8 cellular contexts compared by ENCODE assay signal in genomic region chr19:18920400-18920799, GRCh38. TPM values are rescaled to one million over a fixed set of nuclear protein-coding genes. Genes with fewer than 3 reads are reported as not detected.
DNase-seq lines count a peak whose midpoint lies in the region; ATAC-seq, FAIRE-seq and TF ChIP-seq lines count a peak whose summit lies in the region.

No MANE protein-coding gene starts in this region.

- intact Hi-C loops in activated CD4-positive, alpha-beta T cell treated with anti-CD3 and anti-CD28 coated beads, Interleukin-2, amount 10 ng/mL, durations not matched to agents 24 days and 14 days (cut with micrococcal nuclease): no loop called here

- no peak for DNase-seq in activated CD4-positive, alpha-beta T cell treated with anti-CD3 and anti-CD28 coated beads, Interleukin-2, amount 10 ng/mL, durations not matched to agents 24 days and 14 days
- DNase-seq in activated CD4-positive, alpha-beta T cell treated with anti-CD3 and anti-CD28 coated beads, Interleukin-2, amount 50 U/mL, for 4 hours: no peak
- DNase-seq in keratinocyte (ENCODE audit: low read depth, low spot score) (no peak), urothelium cell line (ENCODE audit: low spot score) (no peak)

- H3K4me1 ChIP-seq in keratinocyte (ENCODE audit: control insufficient read depth, extremely low read depth, insufficient read depth, low read length) (peaks cover 11% of the 10 kb centered on the region), stomach smooth muscle (ENCODE audit: control insufficient read depth, insufficient read depth, low read length) (peaks cover 33% of the 10 kb centered on the region)

- peak overlapping the region; percentile 96 for H3K4me3 Mint-ChIP-seq in activated CD4-positive, alpha-beta T cell treated with anti-CD3 and anti-CD28 coated beads, Interleukin-2, amount 10 ng/mL, durations not matched to agents 24 days and 14 days
- peak overlapping the region; percentile 99 for H3K4me3 Mint-ChIP-seq in activated naive CD8-positive, alpha-beta T cell

- TF ChIP-seq CTCF in keratinocyte (optimal IDR thresholded peaks at IDR 0.05 in 1 of 3, IDR thresholded peaks at IDR 0.05 in 1 of 3, conservative IDR thresholded peaks at IDR 0.05 in 1 of 3; ENCODE audit: extremely low read depth in 1 of 3, insufficient read depth in 2 of 3, low read length in 3 of 3): no peak

- H3K27me3 Mint-ChIP-seq in activated CD4-positive, alpha-beta T cell treated with anti-CD3 and anti-CD28 coated beads, Interleukin-2, amount 10 ng/mL, durations not matched to agents 24 days and 14 days: no peaks in the 10 kb centered on the region
- H3K27me3 Mint-ChIP-seq in activated naive CD8-positive, alpha-beta T cell: no peaks in the 10 kb centered on the region

- H4K20me1 ChIP-seq in keratinocyte (ENCODE audit: control insufficient read depth, extremely low read depth, insufficient read depth, low read length): peaks cover 4% of the 10 kb centered on the region

- H3K27me3 ChIP-seq in keratinocyte (ENCODE audit: control insufficient read depth, extremely low read depth, insufficient read depth, low read length) (no peaks in the 10 kb centered on the region), stomach smooth muscle (ENCODE audit: control insufficient read depth in 1 of 2, insufficient read depth in 2 of 2, low read length in 2 of 2) (no peaks in the 10 kb centered on the region)

- H3K27ac ChIP-seq in keratinocyte (ENCODE audit: control insufficient read depth, insufficient read depth, low read length): peak overlapping the region; percentile 84
- no peak overlapping the region for H3K27ac ChIP-seq in stomach smooth muscle (ENCODE audit: low read length)

- no peaks in the 10 kb centered on the region for H3K9me1 ChIP-seq in keratinocyte (ENCODE audit: control insufficient read depth, extremely low read depth, insufficient read depth, low read length)

- FAIRE-seq in keratinocyte (lab: Jason Lieb, UNC) (no peak), urothelium cell line (lab: Jason Lieb, UNC) (no peak)

- H3K4me3 ChIP-seq in keratinocyte (ENCODE audit: control insufficient read depth in 2 of 3, extremely low read depth in 1 of 3, insufficient read depth in 2 of 3, low read depth in 1 of 3, low read length in 3 of 3): peak overlapping the region; percentile 93 to 97 (median 93)
- H3K4me3 ChIP-seq in stomach smooth muscle (ENCODE audit: low read length in 2 of 2): peak overlapping the region; percentile 93 to 100

- H3K9me3 Mint-ChIP-seq in activated CD4-positive, alpha-beta T cell treated with anti-CD3 and anti-CD28 coated beads, Interleukin-2, amount 10 ng/mL, durations not matched to agents 24 days and 14 days: no peaks in the 10 kb centered on the region
- H3K9me3 Mint-ChIP-seq in activated naive CD8-positive, alpha-beta T cell (ENCODE audit: low read depth): no peaks in the 10 kb centered on the region

- no peaks in the 10 kb centered on the region for H3K9me3 ChIP-seq in keratinocyte (ENCODE audit: control insufficient read depth, low read depth, low read length)
- H3K9me3 ChIP-seq in stomach smooth muscle (ENCODE audit: control insufficient read depth in 2 of 2, low read length in 2 of 2): no peaks in the 10 kb centered on the region

- H2AFZ ChIP-seq in keratinocyte (ENCODE audit: control insufficient read depth, low read length): no peak overlapping the region

- H3K9ac ChIP-seq in keratinocyte (ENCODE audit: control insufficient read depth, extremely low read depth, insufficient read depth, low read length) (peak overlapping the region; percentile 99), stomach smooth muscle (ENCODE audit: low read length in 2 of 2) (peak overlapping the region; percentile 90 to 95)

- dilution Hi-C loops in keratinocyte (cut with MboI; ENCODE audit: extremely low pct_ligation_motif_present, low sequenced_read_pairs): no loop called here

- H3K4me2 ChIP-seq in keratinocyte (ENCODE audit: control insufficient read depth, extremely low read depth, insufficient read depth, low read depth, low read length): peak overlapping the region; percentile 98

- H3K79me2 ChIP-seq in keratinocyte (ENCODE audit: control insufficient read depth, insufficient read depth, low read length): peaks cover 46% of the 10 kb centered on the region

- ATAC-seq in HG02763 (IDR thresholded peaks at IDR 0.05; ENCODE audit: unreplicated experiment) (no peak), HG02623 (IDR thresholded peaks at IDR 0.05; ENCODE audit: unreplicated experiment) (no peak)

- peak overlapping the region; percentile 92 for H3K27ac Mint-ChIP-seq in activated CD4-positive, alpha-beta T cell treated with anti-CD3 and anti-CD28 coated beads, Interleukin-2, amount 10 ng/mL, durations not matched to agents 24 days and 14 days
- peak overlapping the region; percentile 97 for H3K27ac Mint-ChIP-seq in activated naive CD8-positive, alpha-beta T cell

- peaks cover 16 to 26% of the 10 kb centered on the region in 2 experiments for H3K36me3 ChIP-seq in keratinocyte (ENCODE audit: control insufficient read depth in 2 of 2, extremely low read depth in 1 of 2, insufficient read depth in 2 of 2, low read length in 2 of 2)
- H3K36me3 ChIP-seq in stomach smooth muscle (ENCODE audit: control insufficient read depth in 2 of 2, insufficient read depth in 2 of 2, low read length in 2 of 2): peaks cover 23 to 30% of the 10 kb centered on the region in 2 donors

- peaks cover 29% of the 10 kb centered on the region for H3K4me1 Mint-ChIP-seq in activated CD4-positive, alpha-beta T cell treated with anti-CD3 and anti-CD28 coated beads, Interleukin-2, amount 10 ng/mL, durations not matched to agents 24 days and 14 days
- peaks cover 35% of the 10 kb centered on the region for H3K4me1 Mint-ChIP-seq in activated naive CD8-positive, alpha-beta T cell (ENCODE audit: low read depth)

- H3K36me3 Mint-ChIP-seq in activated CD4-positive, alpha-beta T cell treated with anti-CD3 and anti-CD28 coated beads, Interleukin-2, amount 10 ng/mL, durations not matched to agents 24 days and 14 days (ENCODE audit: low read depth): peaks cover 54% of the 10 kb centered on the region
- no peaks in the 10 kb centered on the region for H3K36me3 Mint-ChIP-seq in activated naive CD8-positive, alpha-beta T cell

RNA-seq across cellular contexts. Expression of gene DDX49, which starts 0.9 kb away (rescaled TPM):
- 93.2 and 94.9 TPM in 2 replicates for total RNA-seq in activated CD4-positive, alpha-beta T cell treated with anti-CD3 and anti-CD28 coated beads, Interleukin-2, amount 10 ng/mL, durations not matched to agents 24 days and 14 days
- polyA plus RNA-seq in keratinocyte: 33.1 to 59.4 TPM (median 39.2 TPM) in 3 replicates
- 26.9 TPM for polyA plus RNA-seq in keratinocyte (2011; ENCODE audit: low read depth)
- 25.1 and 41.3 TPM in 2 replicates for polyA plus RNA-seq in keratinocyte (2011; cell fraction: cytosol; rRNA removed)
- polyA plus RNA-seq in keratinocyte (2011; cell fraction: nucleus; rRNA removed): 33.1 and 34.0 TPM in 2 replicates
- 24.3 and 30.8 TPM in 2 replicates for polyA plus RNA-seq in keratinocyte (2012; ENCODE audit: low replicate concordance)
- polyA minus RNA-seq in keratinocyte: 36.4 to 162 TPM (median 53.6 TPM) in 3 replicates
- 66.4 TPM for polyA minus RNA-seq in keratinocyte (2011; cell fraction: cytosol; rRNA and poly(A)+ RNA removed)
- polyA minus RNA-seq in keratinocyte (2011; cell fraction: nucleus; rRNA and poly(A)+ RNA removed): 15.8 and 16.9 TPM in 2 replicates

RNA-seq across cellular contexts. Expression of gene COPE, which starts 1.2 kb away (rescaled TPM):
- 206 and 231 TPM in 2 replicates for total RNA-seq in activated CD4-positive, alpha-beta T cell treated with anti-CD3 and anti-CD28 coated beads, Interleukin-2, amount 10 ng/mL, durations not matched to agents 24 days and 14 days
- polyA plus RNA-seq in keratinocyte: 109 to 198 TPM (median 137 TPM) in 3 replicates
- 51.6 TPM for polyA plus RNA-seq in keratinocyte (2011; ENCODE audit: low read depth)
- polyA plus RNA-seq in keratinocyte (2011; cell fraction: cytosol; rRNA removed): 94.7 and 217 TPM in 2 replicates
- 78.8 and 124 TPM in 2 replicates for polyA plus RNA-seq in keratinocyte (2011; cell fraction: nucleus; rRNA removed)
- 125 and 165 TPM in 2 replicates for polyA plus RNA-seq in keratinocyte (2012; ENCODE audit: low replicate concordance)
- polyA minus RNA-seq in keratinocyte: 83.4 to 139 TPM (median 121 TPM) in 3 replicates
- polyA minus RNA-seq in keratinocyte (2011; cell fraction: cytosol; rRNA and poly(A)+ RNA removed): 235 TPM
- polyA minus RNA-seq in keratinocyte (2011; cell fraction: nucleus; rRNA and poly(A)+ RNA removed): 62.3 and 70.8 TPM in 2 replicates

RNA-seq across cellular contexts. Expression of gene HOMER3, which starts 20.6 kb away (rescaled TPM):
- 1.3 and 1.4 TPM in 2 replicates for total RNA-seq in activated CD4-positive, alpha-beta T cell treated with anti-CD3 and anti-CD28 coated beads, Interleukin-2, amount 10 ng/mL, durations not matched to agents 24 days and 14 days
- 97.2 to 188 TPM (median 119 TPM) in 3 replicates for polyA plus RNA-seq in keratinocyte
- polyA plus RNA-seq in keratinocyte (2011; ENCODE audit: low read depth): 29.7 TPM
- polyA plus RNA-seq in keratinocyte (2011; cell fraction: cytosol; rRNA removed): 83.7 and 126 TPM in 2 replicates
- 75.0 and 98.0 TPM in 2 replicates for polyA plus RNA-seq in keratinocyte (2011; cell fraction: nucleus; rRNA removed)
- polyA plus RNA-seq in keratinocyte (2012; ENCODE audit: low replicate concordance): 64.2 and 147 TPM in 2 replicates
- 78.2 to 101 TPM (median 96.4 TPM) in 3 replicates for polyA minus RNA-seq in keratinocyte
- polyA minus RNA-seq in keratinocyte (2011; cell fraction: cytosol; rRNA and poly(A)+ RNA removed): 92.9 TPM
- polyA minus RNA-seq in keratinocyte (2011; cell fraction: nucleus; rRNA and poly(A)+ RNA removed): 25.5 and 34.7 TPM in 2 replicates

RNA-seq across cellular contexts. Expression of gene CERS1, which starts 24.4 kb away (rescaled TPM):
- total RNA-seq in activated CD4-positive, alpha-beta T cell treated with anti-CD3 and anti-CD28 coated beads, Interleukin-2, amount 10 ng/mL, durations not matched to agents 24 days and 14 days: 0.14 and 0.23 TPM in 2 replicates
- polyA plus RNA-seq in keratinocyte: 0.09 to 0.23 TPM (median 0.14 TPM) in 3 replicates
- 0.62 TPM for polyA plus RNA-seq in keratinocyte (2011; ENCODE audit: low read depth)
- 0.12 and 0.32 TPM in 2 replicates for polyA plus RNA-seq in keratinocyte (2011; cell fraction: cytosol; rRNA removed)
- 0.41 and 1.2 TPM in 2 replicates for polyA plus RNA-seq in keratinocyte (2011; cell fraction: nucleus; rRNA removed)
- 0.21 and 0.75 TPM in 2 replicates for polyA plus RNA-seq in keratinocyte (2012; ENCODE audit: low replicate concordance)
- polyA minus RNA-seq in keratinocyte: 0.52 TPM in 1 of 3 replicates, not detected in the others
- polyA minus RNA-seq in keratinocyte (2011; cell fraction: cytosol; rRNA and poly(A)+ RNA removed): not detected
- 0.93 TPM in 1 of 2 replicates, not detected in the other for polyA minus RNA-seq in keratinocyte (2011; cell fraction: nucleus; rRNA and poly(A)+ RNA removed)
